In the genomic region with DNA sequence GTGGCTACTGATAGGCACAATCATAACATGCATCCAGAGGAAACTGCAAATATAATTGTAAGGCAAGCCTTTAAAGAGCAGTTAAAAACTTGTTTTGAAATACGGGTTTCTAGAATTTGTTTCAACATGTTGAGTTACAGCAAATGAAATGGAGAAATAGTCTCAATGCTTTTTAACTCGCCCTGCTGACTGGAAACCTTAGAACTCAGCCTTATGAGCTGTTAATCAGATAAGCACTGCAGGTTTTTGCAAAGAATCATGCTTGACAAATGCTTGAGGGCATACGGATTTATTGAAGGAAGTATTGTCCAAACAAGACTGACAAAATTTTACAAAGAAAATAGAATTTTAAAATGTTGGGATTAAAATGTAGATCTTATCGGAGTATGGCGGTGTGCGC, we compare ENCODE assay signal across 25 cellular contexts. TPM values are rescaled to one million over a fixed set of nuclear protein-coding genes. Genes with fewer than 3 reads are reported as not detected.
DNase-seq lines count a peak whose midpoint lies in the region; FAIRE-seq and TF ChIP-seq lines count a peak whose summit lies in the region.
"Had no signal": no experiment of that assay in that cellular context is flagged by ENCODE, and none has a peak within 500 bp of the region (broad histone marks: within the 10 kb centered on the region; RNA-seq: fewer than 3 reads in every experiment).

No MANE protein-coding gene starts in this region.

- H3K4me1 Mint-ChIP-seq in type B pancreatic cell (ENCODE audit: unreplicated experiment): peaks cover 9% of the 10 kb centered on the region

- no peak overlapping the region for H3K9ac ChIP-seq in adipocyte (ENCODE audit: low read length)

- H3K9me3 Mint-ChIP-seq in type B pancreatic cell: no peaks in the 10 kb centered on the region
- H3K9me3 Mint-ChIP-seq: CD14-positive monocyte, nephron had no signal

- DNase-seq in MV-4-11 (lab: John Stamatoyannopoulos, UW): peak; percentile 26
- DNase-seq in adipocyte (ENCODE audit: low read depth): peak; percentile 65
- DNase-seq in fibroblast of villous mesenchyme (ENCODE audit: low read depth): peak; percentile 10
- DNase-seq in type B pancreatic cell (ENCODE audit: extremely low spot score, unreplicated experiment): no peak
- DNase-seq in stimulated activated naive CD4-positive, alpha-beta T cell treated with Interleukin-2 at 50 U/mL for 16 hours (lab: John Stamatoyannopoulos, UW): no peak
- no peak for DNase-seq in activated T-cell treated with anti-CD3 and anti-CD28 coated beads, Interleukin-2, amount 50 U/mL, for 48 hours
- no peak for DNase-seq in urothelium cell line (ENCODE audit: low spot score)
- DNase-seq: activated CD4-positive, alpha-beta T cell treated with anti-CD3 and anti-CD28 coated beads for 48 hours; activated CD8-positive, alpha-beta memory T cell treated with anti-CD3 and anti-CD28 coated beads for 24 hours; activated gamma-delta T cell treated with Interleukin-2 at 50 U/mL for 16 hours; body of pancreas; DMS79; foreskin fibroblast; heart right ventricle; NCI-H1092 treated with DMSO at 0.1 percent for 48 hours; NCI-H187; NCI-H2171 treated with DMSO at 0.1 percent for 48 hours; NCI-H526; ovary; RPMI8226 had no signal

- TF ChIP-seq CTCF in fibroblast of villous mesenchyme (IDR thresholded peaks at IDR 0.05; ENCODE audit: insufficient read depth, low read depth, low read length) (no peak), type B pancreatic cell (conservative IDR thresholded peaks at IDR 0.05) (no peak)

- H3K9me3 ChIP-seq in adipocyte (ENCODE audit: control insufficient read depth, low read length): no peaks in the 10 kb centered on the region
- H3K9me3 ChIP-seq: body of pancreas, HAP-1, heart right ventricle, ovary, right atrium auricular region had no signal

- no peaks in the 10 kb centered on the region for H3K27me3 ChIP-seq in adipocyte (replicated peaks; ENCODE audit: control insufficient read depth, insufficient read depth, low read length)
- H3K27me3 ChIP-seq: body of pancreas, heart right ventricle, ovary, right atrium auricular region had no signal

- no peak overlapping the region for H3K27ac Mint-ChIP-seq in type B pancreatic cell
- H3K27ac Mint-ChIP-seq: nephron had no signal

- no peak for FAIRE-seq in urothelium cell line (lab: Jason Lieb, UNC)

- H3K36me3 ChIP-seq in adipocyte (ENCODE audit: control insufficient read depth, insufficient read depth, low read length, severe bottlenecking): no peaks in the 10 kb centered on the region
- H3K36me3 ChIP-seq: HAP-1, heart right ventricle, ovary, right atrium auricular region had no signal

- H3K4me3 ChIP-seq in adipocyte (ENCODE audit: low read length): no peak overlapping the region
- no peak overlapping the region for H3K4me3 ChIP-seq in fibroblast of villous mesenchyme (ENCODE audit: low read depth, low read length)
- H3K4me3 ChIP-seq: body of pancreas, HAP-1, heart right ventricle, lung, ovary, right atrium auricular region had no signal

- H3K4me1 ChIP-seq in adipocyte (ENCODE audit: control insufficient read depth, insufficient read depth, low read length): peaks cover 8% of the 10 kb centered on the region

- H3K27me3 Mint-ChIP-seq in type B pancreatic cell: peaks cover 25% of the 10 kb centered on the region

- H3K4me3 Mint-ChIP-seq in type B pancreatic cell: peak overlapping the region; percentile 32
- H3K4me3 Mint-ChIP-seq: CD14-positive monocyte, nephron had no signal

- H3K36me3 Mint-ChIP-seq in type B pancreatic cell: no peaks in the 10 kb centered on the region

RNA-seq across cellular contexts. Expression of a gene that starts 4.5 kb away (rescaled TPM):
- total RNA-seq in fibroblast of villous mesenchyme (43.2 and 48.4 TPM in 2 replicates), type B pancreatic cell (ENCODE audit: low replicate concordance) (22.9 and 32.8 TPM in 2 replicates)

RNA-seq across cellular contexts. Expression of a gene that starts 34.6 kb away (rescaled TPM):
- 16.0 and 18.4 TPM in 2 replicates for total RNA-seq in fibroblast of villous mesenchyme
- 29.5 and 33.9 TPM in 2 replicates for total RNA-seq in type B pancreatic cell (ENCODE audit: low replicate concordance)

Comparison
In these comparisons a context has a peak if more than half of its experiments do, and no peak if none do; other contexts are left out.
1. DNase-seq: peak in MV-4-11 (single experiment), adipocyte (single experiment) and fibroblast of villous mesenchyme (single experiment); none in type B pancreatic cell (single experiment), stimulated activated naive CD4-positive, alpha-beta T cell treated with Interleukin-2 at 50 U/mL for 16 hours (single experiment), activated T-cell treated with anti-CD3 and anti-CD28 coated beads, Interleukin-2, amount 50 U/mL, for 48 hours (0 of 2) and urothelium cell line (single experiment).